Comparison of ENCODE assay signal across 1 cellular context in genomic region chr1:166838766-166839599, GRCh38.
TF ChIP-seq lines count a peak whose summit lies in the region.

TSS of gene POGK (plus strand) at chr1:166839475. CDS start at chr1:166840957, 1,482 bp downstream.

TF ChIP-seq in HepG2, 621 proteins besides CTCF, POLR2A, EP300 and RAD21 (continued from another document and continues in another):
- TF ChIP-seq MLXIP (CRISPR knock-in tag; IDR thresholded peaks at IDR 0.05; ENCODE audit: borderline replicate concordance) = peak; percentile 92
- TF ChIP-seq MTF1 (CRISPR knock-in tag; IDR thresholded peaks at IDR 0.05) = peak; percentile 80
- 0 out of 2 replicates have a peak, but pooled peaks have one; percentile 40 for TF ChIP-seq SP140L (CRISPR knock-in tag; IDR thresholded peaks at IDR 0.05; ENCODE audit: borderline replicate concordance)
- TF ChIP-seq KLF6 (CRISPR knock-in tag; IDR thresholded peaks at IDR 0.05) = peak; percentile 95
- TF ChIP-seq RBM22 (optimal IDR thresholded peaks at IDR 0.05; ENCODE audit: low read length) = no peak
- TF ChIP-seq ZNF484 (CRISPR knock-in tag; IDR thresholded peaks at IDR 0.05; ENCODE audit: borderline replicate concordance, low read depth) = no peak
- TF ChIP-seq NFYB (CRISPR knock-in tag; IDR thresholded peaks at IDR 0.05) = peak; percentile 35; the same call in 1 of the 2 replicates
- peak; percentile 81 for TF ChIP-seq PATZ1 (CRISPR knock-in tag; IDR thresholded peaks at IDR 0.05)
- no peak; the same call in 1 of the 2 replicates for TF ChIP-seq NR2F2 (IDR thresholded peaks at IDR 0.05; ENCODE audit: borderline replicate concordance, low read depth)
- TF ChIP-seq TBX3 (IDR thresholded peaks at IDR 0.05; ENCODE audit: borderline replicate concordance) = no peak
- TF ChIP-seq EED (CRISPR knock-in tag; IDR thresholded peaks at IDR 0.05) = peak; percentile 51; the same call in 1 of the 2 replicates
- TF ChIP-seq CSRNP2 (CRISPR knock-in tag; conservative IDR thresholded peaks at IDR 0.05; ENCODE audit: low read depth) = no peak
- no peak for TF ChIP-seq PHB2 (IDR thresholded peaks at IDR 0.05; ENCODE audit: partially characterized antibody)
- TF ChIP-seq ELF3 (CRISPR knock-in tag; IDR thresholded peaks at IDR 0.05) = peak; percentile 47; the same call in 1 of the 2 replicates
- TF ChIP-seq ZNF17 (CRISPR knock-in tag; IDR thresholded peaks at IDR 0.05) = no peak
- no peak for TF ChIP-seq ZBTB33 (CRISPR knock-in tag; IDR thresholded peaks at IDR 0.05)
- peak; percentile 94 for TF ChIP-seq TFDP1 (CRISPR knock-in tag; IDR thresholded peaks at IDR 0.05; ENCODE audit: borderline replicate concordance)
- peak; percentile 98 for TF ChIP-seq ZNF687 (CRISPR knock-in tag; IDR thresholded peaks at IDR 0.05)
- TF ChIP-seq CEBPZ (IDR thresholded peaks at IDR 0.05; ENCODE audit: low read length) = no peak
- peak; percentile 99 for TF ChIP-seq UBTF (CRISPR knock-in tag; IDR thresholded peaks at IDR 0.05)
- no peak for TF ChIP-seq HNF1B (CRISPR knock-in tag; IDR thresholded peaks at IDR 0.05)
- TF ChIP-seq AHR (CRISPR knock-in tag; IDR thresholded peaks at IDR 0.05) = peak; percentile 85
- TF ChIP-seq WIZ (CRISPR knock-in tag; IDR thresholded peaks at IDR 0.05) = no peak; the same call in 1 of the 2 replicates
- peak; percentile 74 for TF ChIP-seq ZNF350 (CRISPR knock-in tag; IDR thresholded peaks at IDR 0.05; ENCODE audit: borderline replicate concordance, low read depth)
- TF ChIP-seq SMAD9 (CRISPR knock-in tag; IDR thresholded peaks at IDR 0.05) = peak; percentile 84; the same call in 1 of the 2 replicates
- peak; percentile 54; the same call in 1 of the 2 replicates for TF ChIP-seq ZNF556 (CRISPR knock-in tag; IDR thresholded peaks at IDR 0.05; ENCODE audit: borderline replicate concordance)
- peak; percentile 41; the same call in 1 of the 2 replicates for TF ChIP-seq PPARG (CRISPR knock-in tag; conservative IDR thresholded peaks at IDR 0.05)
- peak; percentile 79 for TF ChIP-seq ZNF607 (CRISPR knock-in tag; IDR thresholded peaks at IDR 0.05; ENCODE audit: borderline replicate concordance)
- peak; percentile 77 for TF ChIP-seq MXD1 (CRISPR knock-in tag; IDR thresholded peaks at IDR 0.05)
- peak; percentile 38; the same call in 1 of the 2 replicates for TF ChIP-seq SAFB2 (CRISPR knock-in tag; IDR thresholded peaks at IDR 0.05; ENCODE audit: borderline replicate concordance, low read depth)
- peak; percentile 99 for TF ChIP-seq ZIK1 (CRISPR knock-in tag; IDR thresholded peaks at IDR 0.05; ENCODE audit: borderline replicate concordance, low read depth)
- peak; percentile 93 for TF ChIP-seq PHF8 (CRISPR knock-in tag; IDR thresholded peaks at IDR 0.05)
- no peak for TF ChIP-seq PCBP2 (optimal IDR thresholded peaks at IDR 0.05; ENCODE audit: low read depth, low read length, poor library complexity, severe bottlenecking)
- TF ChIP-seq FOXP1 (IDR thresholded peaks at IDR 0.05) = no peak
- TF ChIP-seq FOXP1 (CRISPR knock-in tag; IDR thresholded peaks at IDR 0.05) = no peak
- TF ChIP-seq ZNF530 (CRISPR knock-in tag; IDR thresholded peaks at IDR 0.05; ENCODE audit: low read depth) = no peak
